ENCODE assay signal across 8 cellular contexts in the genomic region with DNA sequence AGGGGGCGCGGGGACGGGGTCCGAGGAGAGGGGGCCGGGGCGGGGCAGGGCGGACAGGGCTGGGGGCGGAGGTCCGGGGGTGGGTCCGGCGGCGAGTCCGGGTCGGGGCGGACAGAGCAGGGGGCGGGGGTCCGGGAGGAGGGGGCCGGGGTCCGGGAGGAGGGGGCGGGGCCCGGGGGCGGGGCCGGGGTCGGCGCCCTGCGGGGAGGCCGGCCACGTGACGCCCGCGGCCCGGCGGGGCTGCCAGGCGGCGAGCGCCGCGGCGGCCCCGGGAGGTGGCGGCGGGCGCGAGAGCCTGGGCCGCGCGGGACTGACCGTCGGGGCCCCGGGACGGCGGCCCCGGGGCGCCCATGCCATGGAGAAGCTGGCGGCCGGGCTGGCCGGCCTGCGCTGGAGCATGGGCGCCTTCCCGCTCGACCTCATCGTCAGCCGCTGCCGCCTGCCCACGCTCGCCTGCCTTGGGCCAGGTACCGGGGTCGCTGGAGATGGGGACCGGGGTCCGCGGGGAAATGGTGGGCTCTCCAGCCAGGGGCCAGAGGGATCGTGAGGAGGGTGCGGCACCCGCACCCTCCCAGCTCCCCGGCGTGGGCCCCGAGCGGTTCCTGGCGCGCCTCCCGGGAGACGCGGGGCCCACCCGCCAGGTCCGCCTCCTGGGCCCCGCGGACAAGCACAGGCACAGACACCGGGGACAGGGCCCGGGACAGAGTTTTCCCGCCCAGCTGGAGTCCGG. TPM values are rescaled to one million over a fixed set of nuclear protein-coding genes. Genes with fewer than 3 reads are reported as not detected.
DNase-seq lines count a peak whose midpoint lies in the region; ATAC-seq and TF ChIP-seq lines count a peak whose summit lies in the region.

A gene (plus strand): TSS at position 223 of the 730 bp plus-strand sequence. CDS start 133 bp downstream, at position 356.

- H3K9me3 Mint-ChIP-seq in naive B cell = peaks cover 0 to 3% (median 0%) of the 10 kb centered on the region in 7 donors

- peak within 1 kb of the TSS in 2 of 6 donors; percentile 74 to 94 for H3K27ac Mint-ChIP-seq in naive B cell

- H3K4me1 Mint-ChIP-seq in naive B cell = peaks cover 17 to 21% (median 20%) of the 10 kb centered on the region in 3 donors

- H4K20me1 ChIP-seq in BLaER1 treated with 17β-estradiol and CSF1 and Interleukin-3, amounts not matched to agents 10 nM and 100 nM = peaks cover 0 to 34% (median 0%) of the 10 kb centered on the region in 11 experiments; a peak in 8 of 22 replicates

- DNase-seq in colonic mucosa (no peak), naive B cell (no peak)
- no peak for DNase-seq in stimulated activated CD4-positive, alpha-beta T cell treated with anti-CD3 and anti-CD28 coated beads, Interleukin-12 subunit alpha, Interleukin-12 subunit beta, amount 100 ng/mL, for 4 hours

- H3K4me1 ChIP-seq in BLaER1 treated with 17β-estradiol and CSF1 and Interleukin-3, amounts not matched to agents 10 nM and 100 nM = peaks cover 0 to 4% (median 0%) of the 10 kb centered on the region in 10 experiments; a peak in 3 of 20 replicates
- H3K4me1 ChIP-seq in HUES64 (ENCODE audit: insufficient read depth, low read length) (peaks cover 6% of the 10 kb centered on the region; the same call in 1 of the 2 replicates), colonic mucosa (peaks cover 4% of the 10 kb centered on the region)

- TF ChIP-seq CTCF in colonic mucosa (IDR thresholded peaks at IDR 0.05) = no peak

- H3K36me3 ChIP-seq in BLaER1 treated with 17β-estradiol and CSF1 and Interleukin-3, amounts not matched to agents 10 nM and 100 nM = no peaks in the 10 kb centered on the region
- H3K36me3 ChIP-seq in HUES64 (ENCODE audit: insufficient read depth, low read length) (0 out of 2 replicates have a peak, but pooled peaks cover 7% of the 10 kb centered on the region), colonic mucosa (no peaks in the 10 kb centered on the region)

- H3K27me3 ChIP-seq in BLaER1 treated with 17β-estradiol and CSF1 and Interleukin-3, amounts not matched to agents 10 nM and 100 nM = peaks cover 52 to 87% (median 80%) of the 10 kb centered on the region in 11 experiments
- H3K27me3 ChIP-seq in HUES64 (ENCODE audit: insufficient read depth, low read length) (peaks cover 17% of the 10 kb centered on the region), colonic mucosa (peaks cover 18% of the 10 kb centered on the region)

- H3K4me3 Mint-ChIP-seq in naive B cell = peak within 1 kb of the TSS; percentile 78 to 92 (median 88)

- H3K27ac ChIP-seq in BLaER1 treated with 17β-estradiol and CSF1 and Interleukin-3, amounts not matched to agents 10 nM and 100 nM = no peak within 1 kb of the TSS
- H3K27ac ChIP-seq in HUES64 (ENCODE audit: low read depth, low read length) = no peak within 1 kb of the TSS
- no peak within 1 kb of the TSS for H3K27ac ChIP-seq in colonic mucosa

- peaks cover 0 to 10% (median 0%) of the 10 kb centered on the region in 11 experiments; a peak in 3 of 22 replicates for H3K9me3 ChIP-seq in BLaER1 treated with 17β-estradiol and CSF1 and Interleukin-3, amounts not matched to agents 10 nM and 100 nM (replicated peaks in 1 of 11)
- H3K9me3 ChIP-seq in HUES64 (ENCODE audit: insufficient read depth, low read depth, low read length) = no peaks in the 10 kb centered on the region
- no peaks in the 10 kb centered on the region for H3K9me3 ChIP-seq in colonic mucosa

- peaks cover 33 to 72% (median 70%) of the 10 kb centered on the region in 3 donors for H3K27me3 Mint-ChIP-seq in naive B cell

- peaks cover 0 to 12% of the 10 kb centered on the region in 2 donors for H3K36me3 Mint-ChIP-seq in naive B cell

- WGBS in HUES64 = under 1% methylated on average over 72 of the region's 91 CpGs

- peak within 1 kb of the TSS; percentile 87 to 97 (median 93) for H3K4me2 ChIP-seq in BLaER1 treated with 17β-estradiol and CSF1 and Interleukin-3, amounts not matched to agents 10 nM and 100 nM

- ATAC-seq in naive B cell (ENCODE audit: low read depth in 2 of 2) (peak; percentile 29 to 36), HG03175 (IDR thresholded peaks at IDR 0.05; ENCODE audit: unreplicated experiment) (no peak), GM21737 (IDR thresholded peaks at IDR 0.05; ENCODE audit: unreplicated experiment) (no peak), HG02852 (IDR thresholded peaks at IDR 0.05; ENCODE audit: unreplicated experiment) (no peak)

- intact Hi-C loops in colonic mucosa (cut with DNase I) = no loop called here

- H3K4me3 ChIP-seq in BLaER1 treated with 17β-estradiol and CSF1 and Interleukin-3, amounts not matched to agents 10 nM and 100 nM = peak within 1 kb of the TSS; percentile 49 to 69 (median 60)
- H3K4me3 ChIP-seq in HUES64 (ENCODE audit: low read length) (peak within 1 kb of the TSS; percentile 74), colonic mucosa (peak within 1 kb of the TSS; percentile 41)

- H3K9ac ChIP-seq in BLaER1 treated with 17β-estradiol and CSF1 and Interleukin-3, amounts not matched to agents 10 nM and 100 nM = peak within 1 kb of the TSS; percentile 49 to 79 (median 69); a peak in 21 of 22 replicates
- H3K9ac ChIP-seq in HUES64 (ENCODE audit: low read depth, low read length) = peak within 1 kb of the TSS; percentile 73
- no peak within 1 kb of the TSS for H3K9ac ChIP-seq in colonic mucosa (ENCODE audit: low read depth in 2 of 2, low read length in 2 of 2)

RNA-seq across cellular contexts. Expression of the gene that starts here (rescaled TPM):
- polyA plus RNA-seq in HUES64 (2013, experiment 1 of 2) = 11.9 TPM
- 12.9 TPM for polyA plus RNA-seq in HUES64 (2013, experiment 2 of 2)
- total RNA-seq in colonic mucosa = 1 to 10 TPM; 2.4 to 3.9 TPM
- 1 to 10 TPM in 2 of 6 donors, under 1 TPM in 2, not detected in 2; 0.29 to 2.1 (median 0.79) TPM for polyA plus RNA-seq in naive B cell (ENCODE audit: low read depth in 6 of 6)

Comparison
In these comparisons a context has a peak if more than half of its experiments do, and no peak if none do; other contexts are left out.
1. H3K9ac ChIP-seq: peak in BLaER1 treated with 17β-estradiol and CSF1 and Interleukin-3, amounts not matched to agents 10 nM and 100 nM (11 of 11) and HUES64 (single experiment); none in colonic mucosa (0 of 2).
2. ATAC-seq: peak in naive B cell (2 of 2); none in HG03175 (single experiment), GM21737 (single experiment) and HG02852 (single experiment).
3. Peak in every context shown above with its lines, with median percentiles within 50 percentile points of each other: H3K4me3 ChIP-seq.